In genomic region chr12:48999371-49000131, GRCh38 we compare ENCODE assay signal across 8 cellular contexts. TPM values are rescaled to one million over a fixed set of nuclear protein-coding genes. Genes with fewer than 3 reads are reported as not detected.
DNase-seq lines count a peak whose midpoint lies in the region; ATAC-seq and TF ChIP-seq lines count a peak whose summit lies in the region.

Gene DDN (minus strand): TSS chr12:48999375. CDS start chr12:48999287, 88 bp downstream.

- H4K8ac ChIP-seq in mesenchymal stem cell (ENCODE audit: low read length), result no peak within 1 kb of the TSS

- H2AK5ac ChIP-seq in mesenchymal stem cell (ENCODE audit: low read length, severe bottlenecking), result no peak within 1 kb of the TSS

- H3K4me2 ChIP-seq in mesenchymal stem cell (ENCODE audit: low read length, poor library complexity, severe bottlenecking), result peak within 1 kb of the TSS; percentile 61

- H3K27me3 ChIP-seq in duodenal mucosa (ENCODE audit: control insufficient read depth in 1 of 2, insufficient read depth in 2 of 2, low read length in 2 of 2) (peaks cover 34 to 36% of the 10 kb centered on the region in 2 donors), mesenchymal stem cell (ENCODE audit: control insufficient read depth in 1 of 2, insufficient read depth in 1 of 2, low read length in 2 of 2) (peaks cover 23 to 36% of the 10 kb centered on the region in 2 experiments)

- ATAC-seq in WTC11, result no peak; the same call in 1 of the 2 replicates

- H3K18ac ChIP-seq in mesenchymal stem cell (ENCODE audit: low read depth in 1 of 2, low read length in 2 of 2), result peak within 1 kb of the TSS in 1 of 2 experiments; percentile 54

- H3K9me3 Mint-ChIP-seq in IgD-negative memory B cell, result no peaks in the 10 kb centered on the region
- H3K9me3 Mint-ChIP-seq in WTC11, result no peaks in the 10 kb centered on the region

- WGBS in mesenchymal stem cell, result 3% methylated on average over 28 of the region's 30 CpGs

- H3K23ac ChIP-seq in mesenchymal stem cell (ENCODE audit: low read length in 2 of 2), result peak within 1 kb of the TSS in 1 of 2 experiments; percentile 56

- peak within 1 kb of the TSS in 1 of 2 experiments; percentile 61 for H2BK12ac ChIP-seq in mesenchymal stem cell (ENCODE audit: low read length in 2 of 2)

- H3K4me1 Mint-ChIP-seq in IgD-negative memory B cell, result peaks cover 14 to 19% (median 15%) of the 10 kb centered on the region in 3 donors
- peaks cover 15% of the 10 kb centered on the region for H3K4me1 Mint-ChIP-seq in WTC11

- TF ChIP-seq CTCF in WTC11 (IDR thresholded peaks at IDR 0.05), result no peak

- H3K36me3 ChIP-seq in duodenal mucosa (ENCODE audit: control insufficient read depth in 1 of 2, insufficient read depth in 2 of 2, low read length in 2 of 2) (peaks cover 19 to 34% of the 10 kb centered on the region in 2 donors), mesenchymal stem cell (ENCODE audit: control insufficient read depth in 1 of 2, insufficient read depth in 2 of 2, low read depth in 1 of 2, low read length in 2 of 2) (peaks cover 35 to 43% of the 10 kb centered on the region in 2 experiments)

- no peak within 1 kb of the TSS for H2BK120ac ChIP-seq in mesenchymal stem cell (ENCODE audit: low read depth, low read length)

- peak within 1 kb of the TSS in 1 of 2 experiments; percentile 18 for H3K14ac ChIP-seq in mesenchymal stem cell (ENCODE audit: low read length in 2 of 2)

- H2BK15ac ChIP-seq in mesenchymal stem cell (ENCODE audit: low read depth, poor library complexity, severe bottlenecking), result no peak within 1 kb of the TSS

- H3K4me3 Mint-ChIP-seq in IgD-negative memory B cell (peak within 1 kb of the TSS; percentile 72 to 92 (median 82)), WTC11 (peak within 1 kb of the TSS; percentile 64)

- no peak within 1 kb of the TSS for H2BK5ac ChIP-seq in mesenchymal stem cell (ENCODE audit: low read depth, low read length, poor library complexity, severe bottlenecking)

- peak within 1 kb of the TSS in 2 of 3 donors; percentile 31 to 94 for H3K27ac Mint-ChIP-seq in IgD-negative memory B cell
- H3K27ac Mint-ChIP-seq in WTC11, result no peak within 1 kb of the TSS

- H3K27ac ChIP-seq in duodenal mucosa (ENCODE audit: low read depth, low read length), result no peak within 1 kb of the TSS
- H3K27ac ChIP-seq in mesenchymal stem cell (ENCODE audit: low read length, poor library complexity, severe bottlenecking), result no peak within 1 kb of the TSS

- CTCF ChIA-PET in WTC11 (lab: Charles Lee), result interaction anchor here (0.5 to 11.9 kb wide), 20 partner anchors 12 to 1072 kb away, joined by 3 to 237 read pairs (median 4); partner anchors contain the start of genes PRKAG1, PRPH, WNT1 and WNT10B

- no peak within 1 kb of the TSS for H4K91ac ChIP-seq in mesenchymal stem cell (ENCODE audit: low read length)

- DNase-seq in SKM-1 (lab: John Stamatoyannopoulos, UW; ENCODE audit: unreplicated experiment) (peak; percentile 3), SKM-1 treated with dmso at 0.1 percent for 144 hours (lab: John Stamatoyannopoulos, UW; ENCODE audit: unreplicated experiment) (no peak), WTC11 (ENCODE audit: low spot score) (no peak), mesenchymal stem cell (peak; percentile 75), superior temporal gyrus (ENCODE audit: extremely low spot score) (peak; percentile 55), globus pallidus (ENCODE audit: low spot score) (no peak)

- POLR2A ChIA-PET in WTC11 (lab: Charles Lee), result interaction anchor here (0.6 to 1.5 kb wide), 3 partner anchors 19 to 120 kb away, joined by 3 read pairs; no protein-coding TSS in a partner anchor

- H3K36me3 Mint-ChIP-seq in IgD-negative memory B cell (peaks cover 12% of the 10 kb centered on the region), WTC11 (peaks cover 10% of the 10 kb centered on the region)

- H3K9me3 ChIP-seq in duodenal mucosa (ENCODE audit: control insufficient read depth in 1 of 2, low read length in 2 of 2) (no peaks in the 10 kb centered on the region), mesenchymal stem cell (ENCODE audit: control insufficient read depth, low read length) (no peaks in the 10 kb centered on the region)

- peaks cover 21% of the 10 kb centered on the region for H3K27me3 Mint-ChIP-seq in IgD-negative memory B cell
- peaks cover 73% of the 10 kb centered on the region for H3K27me3 Mint-ChIP-seq in WTC11 (ENCODE audit: low read depth)

- no peak within 1 kb of the TSS for H2AFZ ChIP-seq in mesenchymal stem cell (ENCODE audit: low read depth, low read length)

- no peak within 1 kb of the TSS for H3K9ac ChIP-seq in duodenal mucosa (ENCODE audit: low read depth in 1 of 2, low read length in 2 of 2)
- H3K9ac ChIP-seq in mesenchymal stem cell (ENCODE audit: low read length), result peak within 1 kb of the TSS; percentile 47

- peaks cover 2% of the 10 kb centered on the region for H3K79me1 ChIP-seq in mesenchymal stem cell (replicated peaks; ENCODE audit: low read length, poor library complexity, severe bottlenecking)

- H3K4me3 ChIP-seq in duodenal mucosa (ENCODE audit: low read depth in 1 of 2, low read length in 2 of 2) (peak within 1 kb of the TSS; percentile 51 to 64), mesenchymal stem cell (ENCODE audit: insufficient read depth in 1 of 2, low read depth in 1 of 2, low read length in 2 of 2) (peak within 1 kb of the TSS; percentile 30 to 65)

- H3K4ac ChIP-seq in mesenchymal stem cell (ENCODE audit: low read depth in 1 of 2, low read length in 2 of 2), result no peak within 1 kb of the TSS

- H3K4me1 ChIP-seq in duodenal mucosa (ENCODE audit: control insufficient read depth in 1 of 2, insufficient read depth in 2 of 2, low read length in 2 of 2) (peaks cover 23 to 34% of the 10 kb centered on the region in 2 donors), mesenchymal stem cell (ENCODE audit: control insufficient read depth, insufficient read depth, low read depth, low read length) (peaks cover 32% of the 10 kb centered on the region)

TF ChIP-seq in WTC11, 78 proteins besides CTCF, POLR2A, EP300 and RAD21 (continues in another document):
- TF ChIP-seq SP1 (CRISPR knock-in tag; conservative IDR thresholded peaks at IDR 0.05) (no peak), E2F4 (CRISPR knock-in tag; IDR thresholded peaks at IDR 0.05; ENCODE audit: borderline replicate concordance, low read depth) (no peak), GTF2I (CRISPR knock-in tag; conservative IDR thresholded peaks at IDR 0.05) (no peak), E2F1 (CRISPR knock-in tag; IDR thresholded peaks at IDR 0.05) (no peak), TEAD4 (CRISPR knock-in tag; IDR thresholded peaks at IDR 0.05) (no peak), PRRX2 (CRISPR knock-in tag; IDR thresholded peaks at IDR 0.05) (no peak), ESRRA (CRISPR knock-in tag; IDR thresholded peaks at IDR 0.05; ENCODE audit: borderline replicate concordance) (no peak), ZBTB43 (CRISPR knock-in tag; IDR thresholded peaks at IDR 0.05) (no peak), IRF1 (CRISPR knock-in tag; IDR thresholded peaks at IDR 0.05) (no peak), MLX (CRISPR knock-in tag; IDR thresholded peaks at IDR 0.05) (no peak), ZNF671 (CRISPR knock-in tag; IDR thresholded peaks at IDR 0.05) (no peak), ZNF232 (CRISPR knock-in tag; IDR thresholded peaks at IDR 0.05) (no peak), CREM (CRISPR knock-in tag; IDR thresholded peaks at IDR 0.05) (no peak)

RNA-seq across cellular contexts. Expression of gene DDN, which starts in this region (rescaled TPM):
- not detected for polyA plus RNA-seq in IgD-negative memory B cell
- 0.33 to 0.55 TPM (median 0.50 TPM) in 3 replicates for total RNA-seq in WTC11 (2021)
- 0.17 TPM for polyA plus RNA-seq in mesenchymal stem cell (2013, experiment 1 of 2)
- 0.19 TPM for polyA plus RNA-seq in mesenchymal stem cell (2013, experiment 2 of 2)

Comparison
In these comparisons a context has a peak if more than half of its experiments do, and no peak if none do; other contexts are left out.
1. DNase-seq: peak in SKM-1 (single experiment), mesenchymal stem cell (single experiment) and superior temporal gyrus (single experiment); none in SKM-1 treated with dmso at 0.1 percent for 144 hours (single experiment), WTC11 (single experiment) and globus pallidus (single experiment).